ENCODE assay signal across 25 cellular contexts in genomic region chr20:33644313-33645071, GRCh38.
"Had no signal": no experiment of that assay in that cellular context is flagged by ENCODE, and none has a peak within 500 bp of the region (broad histone marks: within the 10 kb centered on the region; RNA-seq: fewer than 3 reads in every experiment).

No MANE protein-coding gene starts in this region.

- H3K27me3 ChIP-seq: MG63, SJCRH30 had no signal

- H3K4me3 Mint-ChIP-seq: activated CD4-positive, alpha-beta memory T cell treated with anti-CD3 and anti-CD28 coated beads for 36 hours; activated CD4-positive, alpha-beta T cell treated with anti-CD3 and anti-CD28 coated beads, Interleukin-2, amount 10 ng/mL, durations not matched to agents 7 days and 5 days; activated T-cell treated with anti-CD3 and anti-CD28 coated beads, Interleukin-2, amount 50 U/mL, for 4 hours had no signal

- H3K36me3 ChIP-seq: SJCRH30 had no signal

- H3K4me1 ChIP-seq: SJCRH30 had no signal

- H3K4me3 ChIP-seq: MG63, SJCRH30 had no signal

- H3K4me2 ChIP-seq: KMS-11, SK-N-SH had no signal

- DNase-seq: activated CD4-positive, alpha-beta memory T cell treated with anti-CD3 and anti-CD28 coated beads for 36 hours; activated CD4-positive, alpha-beta T cell treated with anti-CD3 and anti-CD28 coated beads, Interleukin-2, amount 10 ng/mL, durations not matched to agents 7 days and 5 days; activated CD4-positive, CD25-positive, alpha-beta regulatory T cell; activated CD8-positive, alpha-beta memory T cell treated with anti-CD3 and anti-CD28 coated beads for 24 hours; activated effector memory CD4-positive, alpha-beta T cell treated with anti-CD3 and anti-CD28 coated beads, Interleukin-2, amount 50 U/mL, for 16 hours; activated naive CD4-positive, alpha-beta T cell treated with Interleukin-2 at 50 U/mL for 16 hours; activated T-cell treated with anti-CD3 and anti-CD28 coated beads, Interleukin-2, amount 50 U/mL, for 4 hours; anterior cingulate cortex; caudate nucleus; MG63; MV-4-11; NCI-H1092 treated with DMSO at 0.1 percent for 48 hours; NCI-H1417 treated with DMSO at 0.1 percent for 48 hours; NCI-H1694 treated with DMSO at 0.1 percent for 48 hours; NCI-H2029 treated with DMSO at 0.1 percent for 48 hours; NCI-H345; NCI-H510A; NCI-H526 treated with DMSO at 0.1 percent for 48 hours; NCI-H82; Right ventricle myocardium superior; SJCRH30; T1000 had no signal

- H3K27ac Mint-ChIP-seq: activated CD4-positive, alpha-beta memory T cell treated with anti-CD3 and anti-CD28 coated beads for 36 hours; activated CD4-positive, alpha-beta T cell treated with anti-CD3 and anti-CD28 coated beads, Interleukin-2, amount 10 ng/mL, durations not matched to agents 7 days and 5 days had no signal

- H3K27ac ChIP-seq: KMS-11, SJCRH30 had no signal

- H3K27me3 Mint-ChIP-seq: activated CD4-positive, alpha-beta memory T cell treated with anti-CD3 and anti-CD28 coated beads for 36 hours; activated CD4-positive, alpha-beta T cell treated with anti-CD3 and anti-CD28 coated beads, Interleukin-2, amount 10 ng/mL, durations not matched to agents 7 days and 5 days had no signal

- H3K9me3 ChIP-seq: MG63, SJCRH30, SK-N-SH had no signal

- H3K9ac ChIP-seq: KMS-11, SK-N-SH had no signal

- H3K9me3 Mint-ChIP-seq: activated CD4-positive, alpha-beta memory T cell treated with anti-CD3 and anti-CD28 coated beads for 36 hours; activated CD4-positive, alpha-beta T cell treated with anti-CD3 and anti-CD28 coated beads, Interleukin-2, amount 10 ng/mL, durations not matched to agents 7 days and 5 days; activated naive CD4-positive, alpha-beta T cell treated with anti-CD3 and anti-CD28 coated beads, Interleukin-2, amount 50 U/mL, for 72 hours; activated T-cell treated with anti-CD3 and anti-CD28 coated beads, Interleukin-2, amount 50 U/mL, for 4 hours had no signal

- ATAC-seq: activated naive CD4-positive, alpha-beta T cell treated with anti-CD3 and anti-CD28 coated beads, Interleukin-2, amount 50 U/mL, for 72 hours; activated T-cell treated with anti-CD3 and anti-CD28 coated beads, Interleukin-2, amount 50 U/mL, for 4 hours had no signal
